ENCODE assay signal across 17 cellular contexts in genomic region chr9:137771580-137771979, GRCh38.
A peak's percentile ranks its signal among the peaks of the same experiment; 100 is the strongest.
DNase-seq lines count a peak whose midpoint lies in the region; ATAC-seq, FAIRE-seq and TF ChIP-seq lines count a peak whose summit lies in the region.
"Had no signal": no experiment of that assay in that cellular context is flagged by ENCODE, and none has a peak within 500 bp of the region (broad histone marks: within the 10 kb centered on the region; RNA-seq: fewer than 3 reads in every experiment).

No MANE protein-coding gene starts in this region.

- no peak overlapping the region for H2AK5ac ChIP-seq in H9 (ENCODE audit: insufficient read length, low read length)
- H2AK5ac ChIP-seq in H1 (ENCODE audit: low read depth, low read length), result no peak overlapping the region

- H3K4me1 ChIP-seq in H9 (ENCODE audit: insufficient read depth, low read length) (no peaks in the 10 kb centered on the region), H1 (replicated peaks in 1 of 4; ENCODE audit: control insufficient read depth in 3 of 4, insufficient read depth in 4 of 4, low read length in 3 of 4) (0 out of 7 replicates have a peak, but pooled peaks cover 0 to 2% (median 0%) of the 10 kb centered on the region in 4 experiments)
- H3K4me1 ChIP-seq: A549, Caco-2, HAP-1 had no signal

- POLR2A ChIA-PET in H1 (lab: Charles Lee; ENCODE audit: partially characterized antibody), result interaction anchor here (1.5 kb wide), 1 partner anchor 12 kb away, joined by 3 read pairs; no protein-coding TSS in a partner anchor

- H4K91ac ChIP-seq in H9 (ENCODE audit: insufficient read length, low read depth, low read length) (no peak overlapping the region), H1 (replicated peaks; ENCODE audit: insufficient read length, low read length) (no peak overlapping the region)

- peaks cover 7% of the 10 kb centered on the region for H3K79me1 ChIP-seq in H9 (ENCODE audit: insufficient read depth, low read depth, low read length, poor library complexity, severe bottlenecking)
- peaks cover 7% of the 10 kb centered on the region; the same call in 1 of the 2 replicates for H3K79me1 ChIP-seq in H1 (ENCODE audit: low read depth, low read length)

- ATAC-seq in HG03521 (IDR thresholded peaks at IDR 0.05; ENCODE audit: unreplicated experiment) (no peak), HG02885 (IDR thresholded peaks at IDR 0.05; ENCODE audit: poor library complexity, unreplicated experiment) (no peak)
- ATAC-seq: K562 had no signal

- H3K56ac ChIP-seq in H9 (ENCODE audit: insufficient read length, low read depth, low read length), result no peak overlapping the region
- H3K56ac ChIP-seq in H1 (replicated peaks; ENCODE audit: insufficient read length, low read depth, low read length), result no peak overlapping the region

- no peak for FAIRE-seq in H1 (lab: Jason Lieb, UNC)
- FAIRE-seq: A549, HTR-8/SVneo, K562 had no signal

- no peak overlapping the region for H2AFZ ChIP-seq in H9 (ENCODE audit: low read length)
- no peak overlapping the region for H2AFZ ChIP-seq in H1 (ENCODE audit: low read length)
- H2AFZ ChIP-seq: GM23248 had no signal

- H3K4me3 ChIP-seq in H1 (ENCODE audit: extremely low read depth in 1 of 4, insufficient read depth in 2 of 4, low read depth in 3 of 4, low read length in 4 of 4), result no peak overlapping the region
- H3K4me3 ChIP-seq: A549, GM23248, HAP-1, K562 had no signal

- CTCF ChIA-PET in H1 (lab: Charles Lee; ENCODE audit: partially characterized antibody), result interaction anchor here (1.1 to 1.5 kb wide), 7 partner anchors 10 to 99 kb away, joined by 3 to 8 read pairs (median 5); no protein-coding TSS in a partner anchor

- H3K4me1 Mint-ChIP-seq in H9 (peaks cover 2 to 7% of the 10 kb centered on the region in 2 experiments; a peak in 2 of 4 replicates), nephron progenitor cell (no peaks in the 10 kb centered on the region)
- H3K4me1 Mint-ChIP-seq: CD14-positive monocyte had no signal

- H3K27ac Mint-ChIP-seq in H9 (peak overlapping the region; percentile 44 to 84 (median 49); a peak in 4 of 7 replicates), nephron progenitor cell (peak overlapping the region; percentile 78)

- H3K36me3 Mint-ChIP-seq in H9 (ENCODE audit: insufficient read depth in 1 of 3, low read depth in 3 of 3) (peaks cover 45 to 62% (median 58%) of the 10 kb centered on the region in 3 experiments), nephron progenitor cell (ENCODE audit: low read depth) (peaks cover 54% of the 10 kb centered on the region)

- H3K4me3 Mint-ChIP-seq in H9 (no peak overlapping the region), nephron progenitor cell (no peak overlapping the region)
- H3K4me3 Mint-ChIP-seq: CD14-positive monocyte; CD8-positive, alpha-beta memory T cell had no signal

- no peak overlapping the region for H3K4ac ChIP-seq in H9 (ENCODE audit: low read depth, low read length)
- H3K4ac ChIP-seq in H1 (replicated peaks; ENCODE audit: insufficient read length, low read depth, low read length), result no peak overlapping the region

- H2BK12ac ChIP-seq in H9 (ENCODE audit: insufficient read length, low read depth, low read length) (no peak overlapping the region), H1 (ENCODE audit: low read depth, low read length) (no peak overlapping the region)

- H3K9me3 Mint-ChIP-seq in H9 (peaks cover 6 to 15% of the 10 kb centered on the region in 2 experiments; a peak in 4 of 5 replicates), nephron progenitor cell (peaks cover 37% of the 10 kb centered on the region)

- no peaks in the 10 kb centered on the region for H3K27me3 Mint-ChIP-seq in H9 (ENCODE audit: low read depth)
- H3K27me3 Mint-ChIP-seq in nephron progenitor cell (ENCODE audit: low read depth, poor library complexity), result no peaks in the 10 kb centered on the region
- H3K27me3 Mint-ChIP-seq: CD8-positive, alpha-beta memory T cell had no signal

- H2BK120ac ChIP-seq in H9 (ENCODE audit: low read depth, low read length, poor library complexity, severe bottlenecking) (no peak overlapping the region), H1 (replicated peaks; ENCODE audit: low read depth, low read length) (no peak overlapping the region)

- H3K14ac ChIP-seq in H9 (ENCODE audit: insufficient read depth, low read length) (no peak overlapping the region), H1 (ENCODE audit: insufficient read length) (no peak overlapping the region)

- H4K20me1 ChIP-seq in H9 (ENCODE audit: control insufficient read depth, insufficient read depth, insufficient read length) (no peaks in the 10 kb centered on the region), H1 (replicated peaks in 1 of 2; ENCODE audit: control insufficient read depth in 1 of 2, insufficient read depth in 2 of 2, low read length in 2 of 2) (peaks cover 2 to 4% of the 10 kb centered on the region in 2 experiments)

- H3K23me2 ChIP-seq in H9 (ENCODE audit: insufficient read length, low read depth, low read length, poor library complexity, severe bottlenecking), result no peaks in the 10 kb centered on the region
- no peaks in the 10 kb centered on the region for H3K23me2 ChIP-seq in H1 (ENCODE audit: low read depth, low read length)

- H2BK5ac ChIP-seq in H9 (ENCODE audit: insufficient read length, low read length), result no peak overlapping the region
- peak overlapping the region; percentile 2; the same call in 1 of the 2 replicates for H2BK5ac ChIP-seq in H1 (ENCODE audit: low read depth, low read length)

- no peak for TF ChIP-seq RAD21 in H1 (IDR thresholded peaks at IDR 0.05 in 1 of 2, conservative IDR thresholded peaks at IDR 0.05 in 1 of 2; ENCODE audit: low read depth in 2 of 2, low read length in 2 of 2)

- WGBS in H9 (ENCODE audit: extremely low coverage, insufficient read length, low lambda C conversion rate), result no CpG with 5 or more reads among the region's 14 CpGs
- WGBS in H1 (ENCODE audit: extremely low coverage in 1 of 2, insufficient coverage in 1 of 2, insufficient read length in 1 of 2, insufficient replicate concordance in 2 of 2, low coverage in 1 of 2, low lambda C conversion rate in 2 of 2, missing lambda C conversion rate in 1 of 2), 2 experiments, result 94% methylated on average over 9 of the region's 14 CpGs; no CpG with 5 or more reads in 1 of the 2 experiments

- H2BK15ac ChIP-seq in H9 (ENCODE audit: low read depth, low read length) (no peak overlapping the region), H1 (ENCODE audit: low read length) (no peak overlapping the region)

- no peak overlapping the region for H3T11ph ChIP-seq in H9 (ENCODE audit: low read length)

- TF ChIP-seq CTCF in H9 (conservative IDR thresholded peaks at IDR 0.05) (no peak), H1 (IDR thresholded peaks at IDR 0.05; ENCODE audit: control extremely low read depth in 1 of 3, insufficient read depth in 1 of 3, low read depth in 1 of 3, low read length in 3 of 3) (no peak), nephron progenitor cell (IDR thresholded peaks at IDR 0.05) (no peak)

- H3K23ac ChIP-seq in H9 (ENCODE audit: insufficient read length, low read depth, low read length) (no peak overlapping the region), H1 (ENCODE audit: insufficient read length) (no peak overlapping the region)

- no peak for TF ChIP-seq POLR2A in H1 (IDR thresholded peaks at IDR 0.05; ENCODE audit: control extremely low read depth in 1 of 2, low read depth in 2 of 2, low read length in 2 of 2)

- no peak overlapping the region for H3K4me2 ChIP-seq in H9 (ENCODE audit: insufficient read depth, insufficient read length, low read length)
- H3K4me2 ChIP-seq in H1 (ENCODE audit: insufficient read depth in 1 of 2, low read depth in 2 of 2, low read length in 2 of 2), result no peak overlapping the region
- H3K4me2 ChIP-seq: A549 had no signal

- H3K27ac ChIP-seq in H9 (ENCODE audit: insufficient read length, low read depth, low read length), result no peak overlapping the region
- no peak overlapping the region; the same call in 1 of the 2 replicates for H3K27ac ChIP-seq in H1 (ENCODE audit: low read depth, low read length)
- H3K27ac ChIP-seq: A549, GM23248 had no signal

- H3K18ac ChIP-seq in H9 (ENCODE audit: insufficient read length, low read depth, low read length) (no peak overlapping the region), H1 (ENCODE audit: extremely low read depth, low read length) (no peak overlapping the region)

- H3K79me2 ChIP-seq in H9 (ENCODE audit: insufficient read depth, low read length) (no peaks in the 10 kb centered on the region), H1 (ENCODE audit: control insufficient read depth in 1 of 2, insufficient read depth in 2 of 2, low read length in 2 of 2) (peaks cover 0 to 11% of the 10 kb centered on the region in 2 experiments; a peak in 1 of 4 replicates)

- H3K9ac ChIP-seq in H9 (ENCODE audit: extremely low read depth, insufficient read length, low read length) (no peak overlapping the region), H1 (replicated peaks in 1 of 4; ENCODE audit: extremely low read depth in 1 of 4, low read depth in 3 of 4, low read length in 3 of 4) (no peak overlapping the region)
- H3K9ac ChIP-seq: GM23248 had no signal

- no peak for DNase-seq in H9
- no peak for DNase-seq in H1 (ENCODE audit: low read depth in 1 of 2, low spot score in 2 of 2)
- DNase-seq in nephron progenitor cell, result no peak
- DNase-seq in cardiac septum (ENCODE audit: low spot score), result no peak
- no peak for DNase-seq in activated CD4-positive, CD25-positive, alpha-beta regulatory T cell treated with anti-CD3 and anti-CD28 coated beads, Interleukin-2, amount 50 U/mL, for 72 hours
- DNase-seq: Caco-2; CD8-positive, alpha-beta memory T cell; DMS53; GF-D8; GM23248 had no signal

- no peak for TF ChIP-seq EP300 in H1 (IDR thresholded peaks at IDR 0.05; ENCODE audit: borderline replicate concordance in 1 of 2, low read depth in 2 of 2, low read length in 2 of 2)

- H4K5ac ChIP-seq in H9 (ENCODE audit: insufficient read length, low read depth, low read length), result no peak overlapping the region
- no peak overlapping the region for H4K5ac ChIP-seq in H1 (ENCODE audit: insufficient read length, low read depth, low read length)

- no peaks in the 10 kb centered on the region for H3K9me3 ChIP-seq in H9 (ENCODE audit: control insufficient read depth, low read depth, low read length)
- H3K9me3 ChIP-seq in H1 (ENCODE audit: insufficient read depth in 2 of 2, low read depth in 1 of 2, low read length in 1 of 2), result no peaks in the 10 kb centered on the region
- H3K9me3 ChIP-seq: Caco-2, HAP-1 had no signal

- no peaks in the 10 kb centered on the region for H3K27me3 ChIP-seq in H9 (ENCODE audit: insufficient read depth, low read length)
- no peaks in the 10 kb centered on the region for H3K27me3 ChIP-seq in H1 (replicated peaks in 1 of 4; ENCODE audit: control insufficient read depth in 3 of 4, extremely low read depth in 1 of 4, insufficient read depth in 3 of 4, low read length in 3 of 4)

- intact Hi-C loops in cardiac septum (cut with DNase I), result no loop called here

- H4K8ac ChIP-seq in H9 (replicated peaks; ENCODE audit: insufficient read length, low read depth, low read length) (no peak overlapping the region), H1 (ENCODE audit: extremely low read depth, insufficient read depth, low read length) (no peak overlapping the region)

- no peak overlapping the region for H2BK20ac ChIP-seq in H9 (ENCODE audit: low read depth, low read length, poor library complexity, severe bottlenecking)
- no peak overlapping the region for H2BK20ac ChIP-seq in H1 (ENCODE audit: low read length)

- H3K36me3 ChIP-seq in H1 (ENCODE audit: control insufficient read depth in 2 of 4, insufficient read depth in 4 of 4, low read length in 3 of 4), result peaks cover 10 to 36% (median 15%) of the 10 kb centered on the region in 4 experiments; a peak in 7 of 8 replicates
